In the genomic region with DNA sequence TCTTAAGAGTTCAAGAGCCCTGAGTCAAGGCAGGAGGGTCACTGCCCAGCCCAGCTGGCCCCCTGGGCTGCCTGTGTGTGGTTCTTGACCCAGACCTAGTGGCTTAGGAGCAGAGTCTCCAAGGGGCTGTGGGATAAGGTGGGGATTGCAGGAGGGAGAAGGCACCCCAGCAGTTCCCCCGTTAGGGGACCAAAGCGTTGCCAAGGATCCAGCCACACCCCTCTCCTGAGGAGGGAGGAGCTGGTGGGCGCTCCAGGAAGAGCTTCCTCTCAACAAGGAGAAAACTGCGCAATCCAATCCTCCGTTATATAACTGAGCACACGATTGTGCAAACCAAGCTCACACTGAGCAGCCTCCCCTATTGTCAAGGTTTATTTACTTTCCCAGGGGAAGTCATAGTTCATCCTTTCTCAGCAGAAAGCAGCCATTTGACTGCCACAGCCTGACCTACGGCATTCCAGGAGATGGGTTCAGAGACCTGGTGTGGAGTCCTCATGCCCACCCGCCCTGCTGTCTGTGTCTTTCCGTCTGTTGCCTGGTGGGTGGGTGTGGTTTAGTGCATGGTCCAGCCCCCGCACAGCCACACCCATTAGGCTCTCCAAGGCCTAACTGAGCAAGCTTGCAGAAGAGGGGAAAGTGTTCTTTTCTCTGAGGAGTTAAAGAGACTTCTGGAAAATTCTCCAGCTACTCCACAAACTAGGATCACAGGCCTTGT, we compare ENCODE assay signal across 1 cellular context.
TF ChIP-seq lines count a peak whose summit lies in the region.

No MANE protein-coding gene starts in this region.

TF ChIP-seq in IMR-90, 13 proteins besides CTCF, POLR2A, EP300 and RAD21:
- TF ChIP-seq MXI1 (IDR thresholded peaks at IDR 0.05; ENCODE audit: borderline replicate concordance, low read depth, low read length) = no peak
- peak; percentile 19; the same call in 1 of the 2 replicates for TF ChIP-seq RFX5 (IDR thresholded peaks at IDR 0.05; ENCODE audit: low read depth, low read length)
- TF ChIP-seq CEBPB (IDR thresholded peaks at IDR 0.05; ENCODE audit: low read depth, low read length) = peak; percentile 90
TF ChIP-seq in IMR-90: peak in this region for 2.
